ENCODE assay signal across 8 cellular contexts in genomic region chr14:73227812-73228781, GRCh38. TPM values are rescaled to one million over a fixed set of nuclear protein-coding genes. Genes with fewer than 3 reads are reported as not detected.
DNase-seq lines count a peak whose midpoint lies in the region; ATAC-seq and TF ChIP-seq lines count a peak whose summit lies in the region.

No MANE protein-coding gene starts in this region.

- H3K9me3 ChIP-seq in A673 (ENCODE audit: low read depth, low read length, poor library complexity, severe bottlenecking) = no peaks in the 10 kb centered on the region

- BruUV-seq in A673 (replicated peaks; lab: Mats Ljungman, UMichigan) = no TSS peak

- POLR2A ChIA-PET in A673 (lab: Charles Lee; ENCODE audit: low non-redundant PET) = no interaction called here

- CTCF ChIA-PET in A673 (lab: Charles Lee) = no interaction called here

- H3K27ac ChIP-seq in A673 (ENCODE audit: low read depth, low read length, poor library complexity, severe bottlenecking) (no peak overlapping the region), coronary artery (peak overlapping the region in 1 of 2 donors; percentile 65)

- H3K27me3 ChIP-seq in A673 (replicated peaks; ENCODE audit: insufficient read depth, low read depth, low read length, poor library complexity) = no peaks in the 10 kb centered on the region

- H3K4me1 ChIP-seq in A673 (ENCODE audit: insufficient read depth, low read length, poor library complexity, severe bottlenecking) = no peaks in the 10 kb centered on the region

- DNase-seq in A673 (ENCODE audit: low spot score) = peak; percentile 31
- DNase-seq in NCI-H2171 (lab: John Stamatoyannopoulos, UW) = peak; percentile 93
- DNase-seq in coronary artery (ENCODE audit: low spot score) = no peak
- DNase-seq in lung microvascular endothelial cell (ENCODE audit: low read depth in 2 of 2) = peak; percentile 76 to 98
- no peak for DNase-seq in LoVo (ENCODE audit: low spot score)
- no peak for DNase-seq in T-helper 9 cell

- TF ChIP-seq CTCF in A673 (conservative IDR thresholded peaks at IDR 0.05; ENCODE audit: low read depth, low read length) (no peak), coronary artery (IDR thresholded peaks at IDR 0.05) (no peak)

- intact Hi-C loops in A673 (cut with micrococcal nuclease; ENCODE audit: unreplicated experiment) = no loop called here

- H3K4me3 ChIP-seq in A673 (ENCODE audit: low read depth, low read length, poor library complexity, severe bottlenecking) (no peak overlapping the region), coronary artery (peak overlapping the region; percentile 44)

- no peaks in the 10 kb centered on the region for H3K36me3 ChIP-seq in A673 (ENCODE audit: insufficient read depth, low read length, poor library complexity, severe bottlenecking)

- ATAC-seq in HG03342 (IDR thresholded peaks at IDR 0.05; ENCODE audit: unreplicated experiment) = no peak
- ATAC-seq in GM21423 (IDR thresholded peaks at IDR 0.05; ENCODE audit: unreplicated experiment) = no peak

RNA-seq across cellular contexts. Expression of gene PAPLN, which starts 9.2 kb away (rescaled TPM):
- 0.31 and 0.75 TPM in 2 replicates for total RNA-seq in A673 (2021)
- 16.3 and 48.4 TPM in 2 replicates for total RNA-seq in lung microvascular endothelial cell

Comparison
In these comparisons a context has a peak if more than half of its experiments do, and no peak if none do; other contexts are left out.
1. DNase-seq: peak in A673 (single experiment), NCI-H2171 (single experiment) and lung microvascular endothelial cell (2 of 2); none in coronary artery (single experiment), LoVo (single experiment) and T-helper 9 cell (single experiment).